Comparison of ENCODE assay signal across 12 cellular contexts in genomic region chr1:23651069-23651808, GRCh38. TPM values are rescaled to one million over a fixed set of nuclear protein-coding genes. Genes with fewer than 3 reads are reported as not detected.
A peak's percentile ranks its signal among the peaks of the same experiment; 100 is the strongest.
DNase-seq lines count a peak whose midpoint lies in the region; TF ChIP-seq lines count a peak whose summit lies in the region.
"Had no signal": no experiment of that assay in that cellular context is flagged by ENCODE, and none has a peak within 500 bp of the region (broad histone marks: within the 10 kb centered on the region; RNA-seq: fewer than 3 reads in every experiment).

No MANE protein-coding gene starts in this region.

- H3K4me2 ChIP-seq in osteoblast (ENCODE audit: insufficient read depth, low read length), result no peak overlapping the region

- no peak for TF ChIP-seq CTCF in fibroblast of mammary gland (conservative IDR thresholded peaks at IDR 0.05; ENCODE audit: control insufficient read depth, insufficient read depth, low read depth, low read length)
- no peak for TF ChIP-seq CTCF in osteoblast (IDR thresholded peaks at IDR 0.05; ENCODE audit: extremely low read depth, low read depth, low read length)
- no peak for TF ChIP-seq CTCF in CD14-positive monocyte (IDR thresholded peaks at IDR 0.05)

- H3K4me3 ChIP-seq in fibroblast of mammary gland (ENCODE audit: control insufficient read depth, low read depth, low read length) (no peak overlapping the region), osteoblast (ENCODE audit: insufficient read depth, low read length) (no peak overlapping the region)

- H2AFZ ChIP-seq in osteoblast (ENCODE audit: low read length), result no peak overlapping the region

- H3K4me1 ChIP-seq in osteoblast (ENCODE audit: insufficient read depth, low read length), result peaks cover 7% of the 10 kb centered on the region

- peaks cover 11% of the 10 kb centered on the region for H3K27me3 ChIP-seq in osteoblast (ENCODE audit: insufficient read depth, low read length)

- intact Hi-C loops in CD14-positive monocyte (cut with micrococcal nuclease), result no loop called here

- no peak overlapping the region for H3K27ac ChIP-seq in osteoblast (ENCODE audit: low read depth, low read length)

- H4K20me1 ChIP-seq in osteoblast (ENCODE audit: insufficient read depth, low read length), result no peaks in the 10 kb centered on the region

- no peaks in the 10 kb centered on the region for H3K9me3 Mint-ChIP-seq in CD14-positive monocyte
- H3K9me3 Mint-ChIP-seq: stimulated activated naive CD8-positive, alpha-beta T cell treated with anti-CD3 and anti-CD28 coated beads, Interleukin-15, amount 100 ng/mL, for 72 hours; T-helper 2 cell treated with Interferon-gamma antibody and Interleukin-4, amounts not matched to agents 5 μg/mL and 100 μg/mL, for 36 hours had no signal

- H3K27me3 Mint-ChIP-seq in CD14-positive monocyte (ENCODE audit: low read depth in 3 of 3), result peaks cover 10 to 23% (median 19%) of the 10 kb centered on the region in 3 donors
- H3K27me3 Mint-ChIP-seq: stimulated activated naive CD8-positive, alpha-beta T cell treated with anti-CD3 and anti-CD28 coated beads, Interleukin-15, amount 100 ng/mL, for 72 hours had no signal

- H3K36me3 Mint-ChIP-seq in CD14-positive monocyte, result no peaks in the 10 kb centered on the region

- no peaks in the 10 kb centered on the region for H3K9me3 ChIP-seq in osteoblast (ENCODE audit: low read depth, low read length)

- DNase-seq in DMS79 (lab: John Stamatoyannopoulos, UW) (peak; percentile 36), NCI-H69 (lab: John Stamatoyannopoulos, UW) (peak; percentile 31), fibroblast of mammary gland (ENCODE audit: low read depth) (peak; percentile 72), osteoblast (ENCODE audit: insufficient read length, low spot score, missing footprints) (peak; percentile 85), CD14-positive monocyte (ENCODE audit: low spot score) (no peak), NCI-H1105 treated with DMSO at 0.1 percent for 48 hours (lab: John Stamatoyannopoulos, UW) (no peak), D341Med (ENCODE audit: low spot score) (no peak), retina (no peak)
- DNase-seq: activated T-cell treated with anti-CD3 and anti-CD28 coated beads, Interleukin-2, amount 50 U/mL, for 1 hour; caudate nucleus; stimulated activated naive CD8-positive, alpha-beta T cell treated with anti-CD3 and anti-CD28 coated beads, Interleukin-15, amount 100 ng/mL, for 72 hours had no signal

- no peaks in the 10 kb centered on the region for H3K79me2 ChIP-seq in osteoblast (ENCODE audit: insufficient read depth, low read length)

- H3K4me1 Mint-ChIP-seq in CD14-positive monocyte, result no peaks in the 10 kb centered on the region
- H3K4me1 Mint-ChIP-seq: stimulated activated naive CD8-positive, alpha-beta T cell treated with anti-CD3 and anti-CD28 coated beads, Interleukin-15, amount 100 ng/mL, for 72 hours had no signal

- no peak overlapping the region for H3K27ac Mint-ChIP-seq in CD14-positive monocyte
- H3K27ac Mint-ChIP-seq: stimulated activated naive CD8-positive, alpha-beta T cell treated with anti-CD3 and anti-CD28 coated beads, Interleukin-15, amount 100 ng/mL, for 72 hours; T-helper 2 cell treated with Interferon-gamma antibody and Interleukin-4, amounts not matched to agents 5 μg/mL and 100 μg/mL, for 36 hours had no signal

- no peak overlapping the region for H3K4me3 Mint-ChIP-seq in CD14-positive monocyte
- H3K4me3 Mint-ChIP-seq: stimulated activated naive CD8-positive, alpha-beta T cell treated with anti-CD3 and anti-CD28 coated beads, Interleukin-15, amount 100 ng/mL, for 72 hours; T-helper 2 cell treated with Interferon-gamma antibody and Interleukin-4, amounts not matched to agents 5 μg/mL and 100 μg/mL, for 36 hours had no signal

- no peaks in the 10 kb centered on the region for H3K36me3 ChIP-seq in osteoblast (ENCODE audit: insufficient read depth, low read length)

RNA-seq across cellular contexts. Expression of gene RPL11, which starts 40.4 kb away (rescaled TPM):
- total RNA-seq in osteoblast, result 606 and 693 TPM in 2 replicates
- polyA plus RNA-seq in CD14-positive monocyte, result 100 to 1,000 TPM; 542 to 552 TPM

Comparison
In these comparisons a context has a peak if more than half of its experiments do, and no peak if none do; other contexts are left out.
1. DNase-seq: peak in DMS79 (single experiment), NCI-H69 (single experiment), fibroblast of mammary gland (single experiment) and osteoblast (single experiment); none in CD14-positive monocyte (single experiment), NCI-H1105 treated with DMSO at 0.1 percent for 48 hours (single experiment), D341Med (single experiment) and retina (single experiment).